In genomic region chr11:65315204-65315865, GRCh38 we compare ENCODE assay signal across 8 cellular contexts. TPM values are rescaled to one million over a fixed set of nuclear protein-coding genes. Genes with fewer than 3 reads are reported as not detected.
DNase-seq lines count a peak whose midpoint lies in the region; ATAC-seq and TF ChIP-seq lines count a peak whose summit lies in the region.

No MANE protein-coding gene starts in this region.

- H3K14ac ChIP-seq in IMR-90 (replicated peaks; ENCODE audit: low read depth, low read length), result peak overlapping the region; percentile 77

- WGBS in IMR-90 (ENCODE audit: extremely low coverage in 2 of 2, insufficient read length in 1 of 2), 2 experiments, result 0% methylated on average over 14 of the region's 59 CpGs; no CpG with 5 or more reads in 1 of the 2 experiments

- H3K79me1 ChIP-seq in IMR-90 (ENCODE audit: low read depth in 1 of 2, low read length in 2 of 2), result peaks cover 5 to 61% of the 10 kb centered on the region in 2 experiments; a peak in 2 of 4 replicates

- H4K5ac ChIP-seq in IMR-90 (ENCODE audit: low read depth, low read length), result peak overlapping the region; percentile 28; the same call in 1 of the 2 replicates

- BruUV-seq in IMR-90 (replicated peaks; lab: Mats Ljungman, UMichigan), result TSS peak; percentile 44

- H2AK9ac ChIP-seq in IMR-90 (replicated peaks; ENCODE audit: low read depth, low read length, poor library complexity), result peak overlapping the region; percentile 96

- peak; percentile 81 for TF ChIP-seq RAD21 in IMR-90 (IDR thresholded peaks at IDR 0.05; ENCODE audit: low read length)

- peaks cover 0 to 12% (median 0%) of the 10 kb centered on the region in 5 donors for H3K27me3 Mint-ChIP-seq in naive thymus-derived CD4-positive, alpha-beta T cell
- peaks cover 11 to 15% of the 10 kb centered on the region in 2 donors for H3K27me3 Mint-ChIP-seq in stimulated activated naive B cell treated with anti-CD40 and anti-IgM and Interleukin-4, amounts not matched to agents 10 μg/mL and 1 μg/mL and 100 μg/mL, for 72 hours

- no peaks in the 10 kb centered on the region for H3K9me3 Mint-ChIP-seq in naive thymus-derived CD4-positive, alpha-beta T cell
- H3K9me3 Mint-ChIP-seq in stimulated activated naive B cell treated with anti-CD40 and anti-IgM and Interleukin-4, amounts not matched to agents 10 μg/mL and 1 μg/mL and 100 μg/mL, for 72 hours, result no peaks in the 10 kb centered on the region

- peaks cover 11% of the 10 kb centered on the region for H3K9me1 ChIP-seq in IMR-90 (ENCODE audit: insufficient read depth, low read length)

- H3K4me1 ChIP-seq in IMR-90 (ENCODE audit: control insufficient read depth, insufficient read depth, low read length), result peaks cover 25% of the 10 kb centered on the region
- H3K4me1 ChIP-seq in naive thymus-derived CD4-positive, alpha-beta T cell (ENCODE audit: control insufficient read depth in 2 of 2, insufficient read depth in 2 of 2, low read length in 2 of 2), result peaks cover 0 to 11% of the 10 kb centered on the region in 2 donors

- H2BK5ac ChIP-seq in IMR-90 (ENCODE audit: low read depth, low read length, poor library complexity, severe bottlenecking), result peak overlapping the region; percentile 67

- H2BK15ac ChIP-seq in IMR-90 (ENCODE audit: low read depth, low read length), result no peak overlapping the region

- in situ Hi-C loops in IMR-90 (cut with MboI; ENCODE audit: low sequenced_read_pairs), result loop anchor here (5.0 kb wide), 1 partner anchor 38 kb away; no protein-coding TSS in a partner anchor

- intact Hi-C loops in IMR-90 (cut with micrococcal nuclease), result loop anchor here (1.0 kb wide), 1 partner anchor 40 kb away; no protein-coding TSS in a partner anchor
- intact Hi-C loops in naive thymus-derived CD4-positive, alpha-beta T cell (cut with micrococcal nuclease), result loop anchor here (1.0 to 10.0 kb wide), 7 partner anchors 15 to 302 kb away; partner anchors contain the start of genes TM7SF2 (in 1 of the 2) and ZNHIT2 (in 1 of the 2)

- H3K27ac ChIP-seq in IMR-90 (ENCODE audit: insufficient read depth, low read length), result peak overlapping the region; percentile 91
- H3K27ac ChIP-seq in naive thymus-derived CD4-positive, alpha-beta T cell (ENCODE audit: low read depth, low read length), result peak overlapping the region; percentile 59

- peak; percentile 25; the same call in 1 of the 2 replicates for TF ChIP-seq POLR2A in IMR-90 (IDR thresholded peaks at IDR 0.05; ENCODE audit: low read depth, low read length)

- H2AK5ac ChIP-seq in IMR-90 (ENCODE audit: low read depth, low read length), result peak overlapping the region; percentile 82

- ATAC-seq in IMR-90 (ENCODE audit: low read depth) (peak; percentile 19), HG02870 (IDR thresholded peaks at IDR 0.05; ENCODE audit: unreplicated experiment) (no peak)
- ATAC-seq in naive thymus-derived CD4-positive, alpha-beta T cell, result peak; percentile 75
- peak; percentile 75 to 77 for ATAC-seq in stimulated activated naive B cell treated with anti-CD40 and anti-IgM and Interleukin-4, amounts not matched to agents 10 μg/mL and 1 μg/mL and 100 μg/mL, for 72 hours (replicated peaks)

- peaks cover 0 to 13% (median 5%) of the 10 kb centered on the region in 7 donors for H3K4me1 Mint-ChIP-seq in naive thymus-derived CD4-positive, alpha-beta T cell
- peaks cover 11 to 19% of the 10 kb centered on the region in 2 donors for H3K4me1 Mint-ChIP-seq in stimulated activated naive B cell treated with anti-CD40 and anti-IgM and Interleukin-4, amounts not matched to agents 10 μg/mL and 1 μg/mL and 100 μg/mL, for 72 hours

- H3K27me3 ChIP-seq in IMR-90 (ENCODE audit: control insufficient read depth, insufficient read depth, low read length), result no peaks in the 10 kb centered on the region
- H3K27me3 ChIP-seq in naive thymus-derived CD4-positive, alpha-beta T cell (ENCODE audit: control insufficient read depth in 2 of 2, insufficient read depth in 2 of 2, low read length in 2 of 2), result no peaks in the 10 kb centered on the region

- peaks cover 47% of the 10 kb centered on the region for H4K20me1 ChIP-seq in IMR-90 (ENCODE audit: insufficient read depth, low read length)

- H3K36me3 ChIP-seq in IMR-90 (ENCODE audit: control insufficient read depth, insufficient read depth, low read length), result peaks cover 3% of the 10 kb centered on the region; the same call in 1 of the 2 replicates
- H3K36me3 ChIP-seq in naive thymus-derived CD4-positive, alpha-beta T cell (ENCODE audit: control insufficient read depth in 2 of 3, insufficient read depth in 3 of 3, low read length in 3 of 3), result peaks cover 0 to 6% (median 0%) of the 10 kb centered on the region in 3 experiments

- TF ChIP-seq CTCF in GM12875 (IDR thresholded peaks at IDR 0.05; ENCODE audit: borderline replicate concordance, insufficient read depth, low read depth, low read length) (peak; percentile 97), IMR-90 (conservative IDR thresholded peaks at IDR 0.05; ENCODE audit: low read depth, low read length) (peak; percentile 94)

- CTCF ChIA-PET in IMR-90 (lab: Yijun Ruan, JAX), result interaction anchor here (0.6 to 4.5 kb wide), 16 partner anchors 9 to 90 kb away, joined by 3 to 66 read pairs (median 6); partner anchors contain the start of gene DPF2
- CTCF ChIA-PET in naive thymus-derived CD4-positive, alpha-beta T cell (lab: Charles Lee), result interaction anchor here (0.6 to 5.1 kb wide), 19 partner anchors 12 to 318 kb away, joined by 3 to 54 read pairs (median 4); partner anchors contain the start of genes BATF2, DPF2, FAU and MRPL49

- H2BK20ac ChIP-seq in IMR-90 (ENCODE audit: low read depth, low read length), result no peak overlapping the region

- H3K9me3 ChIP-seq in IMR-90 (ENCODE audit: control insufficient read depth, insufficient read depth, low read length), result no peaks in the 10 kb centered on the region
- H3K9me3 ChIP-seq in naive thymus-derived CD4-positive, alpha-beta T cell (ENCODE audit: control insufficient read depth in 2 of 3, low read length in 3 of 3), result no peaks in the 10 kb centered on the region

- H3K4me3 Mint-ChIP-seq in naive thymus-derived CD4-positive, alpha-beta T cell, result peak overlapping the region; percentile 47 to 86 (median 76)
- H3K4me3 Mint-ChIP-seq in stimulated activated naive B cell treated with anti-CD40 and anti-IgM and Interleukin-4, amounts not matched to agents 10 μg/mL and 1 μg/mL and 100 μg/mL, for 72 hours, result peak overlapping the region; percentile 85

- H3K36me3 Mint-ChIP-seq in naive thymus-derived CD4-positive, alpha-beta T cell, result no peaks in the 10 kb centered on the region
- no peaks in the 10 kb centered on the region for H3K36me3 Mint-ChIP-seq in stimulated activated naive B cell treated with anti-CD40 and anti-IgM and Interleukin-4, amounts not matched to agents 10 μg/mL and 1 μg/mL and 100 μg/mL, for 72 hours

- DNase-seq in IMR-90, result peak; percentile 68
- peak; percentile 70 for DNase-seq in RPMI7951 (ENCODE audit: low read depth)
- peak; percentile 67 to 72 for DNase-seq in activated T-helper 1 cell treated with anti-CD3 and anti-CD28 coated beads, Interleukin-2, amount 50 U/mL, for 16 hours (ENCODE audit: low read depth in 1 of 2, low spot score in 1 of 2)
- peak; percentile 59 for DNase-seq in fibroblast of gingiva (ENCODE audit: low read depth)
- DNase-seq in naive thymus-derived CD4-positive, alpha-beta T cell, result peak; percentile 58 to 90 (median 72)
- DNase-seq in stimulated activated naive B cell treated with anti-CD40 and anti-IgM and Interleukin-4, amounts not matched to agents 10 μg/mL and 1 μg/mL and 100 μg/mL, for 72 hours, result peak; percentile 64

- peak overlapping the region; percentile 90 for H2AFZ ChIP-seq in IMR-90 (replicated peaks; ENCODE audit: low read length, poor library complexity)

- H3K9ac ChIP-seq in IMR-90 (ENCODE audit: low read depth, low read length), result peak overlapping the region; percentile 90

- H2BK120ac ChIP-seq in IMR-90 (ENCODE audit: low read depth, low read length), result peak overlapping the region; percentile 29; the same call in 1 of the 2 replicates

- H4K8ac ChIP-seq in IMR-90 (ENCODE audit: low read depth in 2 of 2, low read length in 2 of 2), result peak overlapping the region in 1 of 2 experiments; percentile 59; a peak in 1 of 4 replicates

- peak overlapping the region; percentile 93 for H3K4me2 ChIP-seq in IMR-90 (ENCODE audit: low read depth, low read length)

- peak overlapping the region; percentile 39; the same call in 1 of the 2 replicates for H3K18ac ChIP-seq in IMR-90 (ENCODE audit: low read depth, low read length)

- dilution Hi-C loops in IMR-90 (cut with HindIII; ENCODE audit: low sequenced_read_pairs, unreplicated experiment), result no loop called here

- H3K23ac ChIP-seq in IMR-90 (ENCODE audit: low read depth, low read length), result peak overlapping the region; percentile 26; the same call in 1 of the 2 replicates

- H3K4me3 ChIP-seq in GM12875 (ENCODE audit: low read depth, low read length) (peak overlapping the region; percentile 78), IMR-90 (ENCODE audit: insufficient read depth, low read depth, low read length) (peak overlapping the region; percentile 96)
- peak overlapping the region; percentile 68 for H3K4me3 ChIP-seq in naive thymus-derived CD4-positive, alpha-beta T cell (ENCODE audit: low read length)

- H3K56ac ChIP-seq in IMR-90 (ENCODE audit: extremely low read depth, insufficient read depth, low read length), result peak overlapping the region; percentile 42

- peak overlapping the region in 2 of 9 donors; percentile 32 to 40 for H3K27ac Mint-ChIP-seq in naive thymus-derived CD4-positive, alpha-beta T cell
- peak overlapping the region; percentile 62 for H3K27ac Mint-ChIP-seq in stimulated activated naive B cell treated with anti-CD40 and anti-IgM and Interleukin-4, amounts not matched to agents 10 μg/mL and 1 μg/mL and 100 μg/mL, for 72 hours

- no peak overlapping the region; the same call in 1 of the 2 replicates for H4K91ac ChIP-seq in IMR-90 (ENCODE audit: insufficient read depth, low read depth, low read length)

- peak overlapping the region; percentile 79 for H3K4ac ChIP-seq in IMR-90 (ENCODE audit: low read depth, low read length)

- POLR2A ChIA-PET in IMR-90 (lab: Charles Lee; ENCODE audit: unreplicated experiment), result interaction anchor here (1.0 kb wide), 1 partner anchor 23 kb away, joined by 4 read pairs; no protein-coding TSS in a partner anchor
- POLR2A ChIA-PET in naive thymus-derived CD4-positive, alpha-beta T cell (lab: Charles Lee), result interaction anchor here (0.7 to 3.0 kb wide), 11 partner anchors 9 to 737 kb away, joined by 3 to 22 read pairs (median 3); partner anchors contain the start of genes DPF2, MALAT1, POLA2 and SF3B2

RNA-seq across cellular contexts. Expression of gene CDC42EP2, which starts 0.7 kb away (rescaled TPM):
- total RNA-seq in IMR-90 (2012; rRNA removed), result 5.2 and 5.3 TPM in 2 replicates
- polyA plus RNA-seq in IMR-90 (2012; rRNA removed), result 27.5 and 31.3 TPM in 2 replicates
- polyA plus RNA-seq in IMR-90 (2012; cell fraction: cytosol; rRNA removed), result 21.0 and 67.9 TPM in 2 replicates
- 50.4 and 79.5 TPM in 2 replicates for polyA plus RNA-seq in IMR-90 (2012; cell fraction: nucleus; rRNA removed; ENCODE audit: low replicate concordance)
- 7.0 and 7.1 TPM in 2 replicates for total RNA-seq in RPMI7951 (2014; rRNA removed; shearing (Covaris generic))
- 1 to 10 TPM in 2 of 5 experiments, under 1 TPM in 3; 0.58 to 1.8 (median 0.89) TPM for total RNA-seq in naive thymus-derived CD4-positive, alpha-beta T cell
- not detected for polyA plus RNA-seq in naive thymus-derived CD4-positive, alpha-beta T cell

RNA-seq across cellular contexts. Expression of gene DPF2, which starts 18.3 kb away (rescaled TPM):
- total RNA-seq in IMR-90 (2012; rRNA removed), result 37.2 and 42.8 TPM in 2 replicates
- polyA plus RNA-seq in IMR-90 (2012; rRNA removed), result 54.3 and 62.5 TPM in 2 replicates
- 41.8 and 53.8 TPM in 2 replicates for polyA plus RNA-seq in IMR-90 (2012; cell fraction: cytosol; rRNA removed)
- 72.6 and 78.3 TPM in 2 replicates for polyA plus RNA-seq in IMR-90 (2012; cell fraction: nucleus; rRNA removed; ENCODE audit: low replicate concordance)
- total RNA-seq in RPMI7951 (2014; rRNA removed; shearing (Covaris generic)), result 41.5 and 58.9 TPM in 2 replicates
- total RNA-seq in naive thymus-derived CD4-positive, alpha-beta T cell, result 10 to 100 TPM; 45.3 to 99.3 (median 88.1) TPM
- 10 to 100 TPM; 52.4 to 70.6 TPM for polyA plus RNA-seq in naive thymus-derived CD4-positive, alpha-beta T cell

RNA-seq across cellular contexts. Expression of gene TIGD3, which starts 39.2 kb away (rescaled TPM):
- 0.28 TPM in 1 of 2 replicates, not detected in the other for total RNA-seq in IMR-90 (2012; rRNA removed)
- 0.12 TPM in 1 of 2 replicates, not detected in the other for polyA plus RNA-seq in IMR-90 (2012; rRNA removed)
- polyA plus RNA-seq in IMR-90 (2012; cell fraction: cytosol; rRNA removed), result 0.06 and 0.11 TPM in 2 replicates
- polyA plus RNA-seq in IMR-90 (2012; cell fraction: nucleus; rRNA removed; ENCODE audit: low replicate concordance), result 0.46 and 0.78 TPM in 2 replicates
- 0.20 and 0.24 TPM in 2 replicates for total RNA-seq in RPMI7951 (2014; rRNA removed; shearing (Covaris generic))
- 1 to 10 TPM in 4 of 5 experiments, under 1 TPM in 1; 0.39 to 2.0 (median 1.6) TPM for total RNA-seq in naive thymus-derived CD4-positive, alpha-beta T cell
- under 1 TPM; 0.45 to 0.75 TPM for polyA plus RNA-seq in naive thymus-derived CD4-positive, alpha-beta T cell

RNA-seq across cellular contexts. Expression of gene POLA2, which starts 53.6 kb away (rescaled TPM):
- total RNA-seq in IMR-90 (2012; rRNA removed), result 12.2 and 14.2 TPM in 2 replicates
- 17.3 and 19.9 TPM in 2 replicates for polyA plus RNA-seq in IMR-90 (2012; rRNA removed)
- 7.9 and 20.1 TPM in 2 replicates for polyA plus RNA-seq in IMR-90 (2012; cell fraction: cytosol; rRNA removed)
- 12.7 and 14.4 TPM in 2 replicates for polyA plus RNA-seq in IMR-90 (2012; cell fraction: nucleus; rRNA removed; ENCODE audit: low replicate concordance)
- 28.1 and 43.7 TPM in 2 replicates for total RNA-seq in RPMI7951 (2014; rRNA removed; shearing (Covaris generic))
- 10 to 100 TPM; 13.4 to 51.6 (median 27.8) TPM for total RNA-seq in naive thymus-derived CD4-positive, alpha-beta T cell
- 10 to 100 TPM in 1 of 2 donors, 1 to 10 TPM in 1; 9.0 to 12.9 TPM for polyA plus RNA-seq in naive thymus-derived CD4-positive, alpha-beta T cell
